19 cellular contexts compared by ENCODE assay signal in genomic region chr2:1227289-1227900, GRCh38.
DNase-seq lines count a peak whose midpoint lies in the region; ATAC-seq and TF ChIP-seq lines count a peak whose summit lies in the region.
"Had no signal": no experiment of that assay in that cellular context is flagged by ENCODE, and none has a peak within 500 bp of the region (broad histone marks: within the 10 kb centered on the region; RNA-seq: fewer than 3 reads in every experiment).

No MANE protein-coding gene starts in this region.

- no peaks in the 10 kb centered on the region for H3K4me1 Mint-ChIP-seq in stimulated activated effector memory CD8-positive, alpha-beta T cell treated with anti-CD3 and anti-CD28 coated beads, Interleukin-12 subunit alpha, Interleukin-12 subunit beta, amount 100 ng/mL, for 72 hours
- H3K4me1 Mint-ChIP-seq: activated CD8-positive, alpha-beta memory T cell treated with anti-CD3 and anti-CD28 coated beads, Interleukin-2, amount 10 ng/mL, durations not matched to agents 7 days and 5 days; memory B cell had no signal

- WGBS in SK-N-SH (ENCODE audit: low lambda C conversion rate): 51% methylated on average over 15 of the region's 19 CpGs

- no peak for TF ChIP-seq EP300 in SK-N-SH (IDR thresholded peaks at IDR 0.05; ENCODE audit: borderline replicate concordance in 1 of 2, low read depth in 1 of 2, low read length in 1 of 2)

- H3K27ac Mint-ChIP-seq in stimulated activated effector memory CD8-positive, alpha-beta T cell treated with anti-CD3 and anti-CD28 coated beads, Interleukin-12 subunit alpha, Interleukin-12 subunit beta, amount 100 ng/mL, for 72 hours: no peak overlapping the region
- H3K27ac Mint-ChIP-seq: activated CD8-positive, alpha-beta memory T cell treated with anti-CD3 and anti-CD28 coated beads, Interleukin-2, amount 10 ng/mL, durations not matched to agents 7 days and 5 days; dendritic cell treated with granulocyte-macrophage colony-stimulating factor and Interleukin-4, amounts not matched to agents 40 ng/mL and 50 ng/mL, for 4 days; memory B cell had no signal

- no peaks in the 10 kb centered on the region for H3K9me3 Mint-ChIP-seq in stimulated activated effector memory CD8-positive, alpha-beta T cell treated with anti-CD3 and anti-CD28 coated beads, Interleukin-12 subunit alpha, Interleukin-12 subunit beta, amount 100 ng/mL, for 72 hours
- H3K9me3 Mint-ChIP-seq: memory B cell had no signal

- in situ Hi-C loops in astrocyte of the spinal cord (cut with HindIII; ENCODE audit: low sequenced_read_pairs): no loop called here

- H3K27me3 ChIP-seq in SK-N-SH (ENCODE audit: insufficient read depth): no peaks in the 10 kb centered on the region
- H3K27me3 ChIP-seq: ovary, upper lobe of left lung had no signal

- no peaks in the 10 kb centered on the region for H3K9me2 ChIP-seq in SK-N-SH

- no peaks in the 10 kb centered on the region for H3F3A ChIP-seq in SK-N-SH (replicated peaks; ENCODE audit: insufficient read depth)

- no peaks in the 10 kb centered on the region for H3K36me3 Mint-ChIP-seq in stimulated activated effector memory CD8-positive, alpha-beta T cell treated with anti-CD3 and anti-CD28 coated beads, Interleukin-12 subunit alpha, Interleukin-12 subunit beta, amount 100 ng/mL, for 72 hours
- H3K36me3 Mint-ChIP-seq: activated CD8-positive, alpha-beta memory T cell treated with anti-CD3 and anti-CD28 coated beads, Interleukin-2, amount 10 ng/mL, durations not matched to agents 7 days and 5 days; memory B cell had no signal

- no peaks in the 10 kb centered on the region for H3K79me2 ChIP-seq in SK-N-SH (ENCODE audit: insufficient read depth)

- no peaks in the 10 kb centered on the region for H4K20me1 ChIP-seq in SK-N-SH (ENCODE audit: insufficient read depth)

- H3K9ac ChIP-seq in SK-N-SH: no peak overlapping the region

- no peak for TF ChIP-seq CTCF in astrocyte of the spinal cord (IDR thresholded peaks at IDR 0.05; ENCODE audit: low read depth, low read length)
- no peak for TF ChIP-seq CTCF in SK-N-SH (IDR thresholded peaks at IDR 0.05)

- TF ChIP-seq RAD21 in SK-N-SH (IDR thresholded peaks at IDR 0.05; ENCODE audit: low read length): no peak

- H3K36me3 ChIP-seq in SK-N-SH (replicated peaks in 1 of 2; ENCODE audit: control insufficient read depth in 1 of 2, insufficient read depth in 2 of 2, low read length in 1 of 2): no peaks in the 10 kb centered on the region
- H3K36me3 ChIP-seq: ovary, upper lobe of left lung had no signal

- CTCF ChIA-PET in SK-N-SH (lab: Yijun Ruan, JAX): interaction anchor here (1.1 to 1.7 kb wide), 8 partner anchors 10 to 591 kb away, joined by 3 to 8 read pairs (median 4); no protein-coding TSS in a partner anchor

- H3K4me2 ChIP-seq in SK-N-SH: no peak overlapping the region

- peak; percentile 64 for DNase-seq in NCI-H2107 treated with DMSO at 0.1 percent for 48 hours (lab: John Stamatoyannopoulos, UW; ENCODE audit: unreplicated experiment)
- no peak for DNase-seq in NCI-H2107 (lab: John Stamatoyannopoulos, UW)
- peak; percentile 80 for DNase-seq in NCI-H1436 treated with DMSO at 0.1 percent for 48 hours (lab: John Stamatoyannopoulos, UW)
- DNase-seq in astrocyte of the spinal cord (ENCODE audit: low read depth, low spot score): peak; percentile 18
- DNase-seq in stimulated activated effector memory CD8-positive, alpha-beta T cell treated with anti-CD3 and anti-CD28 coated beads, Interleukin-12 subunit alpha, Interleukin-12 subunit beta, amount 100 ng/mL, for 72 hours (ENCODE audit: low spot score in 2 of 2): no peak
- DNase-seq in SK-N-SH: no peak
- no peak for DNase-seq in stimulated activated CD4-positive, alpha-beta T cell treated with anti-CD3 and anti-CD28 coated beads, Interleukin-4, amount 100 ng/mL, for 4 hours
- no peak for DNase-seq in substantia nigra (lab: John Stamatoyannopoulos, UW)
- DNase-seq: activated CD4-positive, alpha-beta T cell treated with anti-CD3 and anti-CD28 coated beads for 4 hours; activated CD8-positive, alpha-beta memory T cell treated with anti-CD3 and anti-CD28 coated beads, Interleukin-2, amount 10 ng/mL, durations not matched to agents 7 days and 5 days; activated effector memory CD4-positive, alpha-beta T cell treated with Interleukin-2 at 50 U/mL for 16 hours; GDM1; hippocampal formation; NCI-H1930; ovary; stimulated activated naive CD8-positive, alpha-beta T cell treated with anti-CD3 and anti-CD28 coated beads, Interleukin-15, Interleukin-2, amounts not matched to agents 100 U/mL and 50 U/mL, for 24 hours had no signal

- POLR2A ChIA-PET in SK-N-SH (lab: Yijun Ruan, JAX): no interaction called here

- no peak overlapping the region for H3K4me3 Mint-ChIP-seq in stimulated activated effector memory CD8-positive, alpha-beta T cell treated with anti-CD3 and anti-CD28 coated beads, Interleukin-12 subunit alpha, Interleukin-12 subunit beta, amount 100 ng/mL, for 72 hours
- H3K4me3 Mint-ChIP-seq: activated CD8-positive, alpha-beta memory T cell treated with anti-CD3 and anti-CD28 coated beads, Interleukin-2, amount 10 ng/mL, durations not matched to agents 7 days and 5 days; dendritic cell treated with granulocyte-macrophage colony-stimulating factor and Interleukin-4, amounts not matched to agents 40 ng/mL and 50 ng/mL, for 4 days; memory B cell had no signal

- no peak overlapping the region for H3K4me3 ChIP-seq in astrocyte of the spinal cord (ENCODE audit: low read depth, low read length)
- no peak overlapping the region for H3K4me3 ChIP-seq in SK-N-SH (ENCODE audit: low read depth in 2 of 2, low read length in 1 of 2)
- H3K4me3 ChIP-seq: ovary, upper lobe of left lung had no signal

- H3K9me3 ChIP-seq in SK-N-SH: no peaks in the 10 kb centered on the region; the same call in 1 of the 2 replicates
- H3K9me3 ChIP-seq: ovary, upper lobe of left lung had no signal

- H3K27ac ChIP-seq in SK-N-SH (ENCODE audit: low read depth in 2 of 2, low read length in 1 of 2): no peak overlapping the region
- no peak overlapping the region for H3K27ac ChIP-seq in substantia nigra (ENCODE audit: low read depth, low read length, poor library complexity, severe bottlenecking)
- H3K27ac ChIP-seq: ovary had no signal

- peak; percentile 39 for ATAC-seq in stimulated activated effector memory CD8-positive, alpha-beta T cell treated with anti-CD3 and anti-CD28 coated beads, Interleukin-12 subunit alpha, Interleukin-12 subunit beta, amount 100 ng/mL, for 72 hours
- ATAC-seq: activated CD8-positive, alpha-beta memory T cell treated with anti-CD3 and anti-CD28 coated beads, Interleukin-2, amount 10 ng/mL, durations not matched to agents 7 days and 5 days; stimulated activated naive CD8-positive, alpha-beta T cell treated with anti-CD3 and anti-CD28 coated beads, Interleukin-15, Interleukin-2, amounts not matched to agents 100 U/mL and 50 U/mL, for 24 hours had no signal

- H3K4me1 ChIP-seq in SK-N-SH (ENCODE audit: control insufficient read depth in 1 of 2, insufficient read depth in 2 of 2, low read depth in 1 of 2, low read length in 1 of 2): peaks cover 0 to 4% of the 10 kb centered on the region in 2 experiments; a peak in 1 of 4 replicates
- H3K4me1 ChIP-seq: upper lobe of left lung had no signal

- no peak overlapping the region for H2AFZ ChIP-seq in SK-N-SH (ENCODE audit: low read depth)

TF ChIP-seq in SK-N-SH, 30 proteins besides CTCF, POLR2A, EP300 and RAD21:
- TF ChIP-seq POLR2AphosphoS5 (IDR thresholded peaks at IDR 0.05; ENCODE audit: low read depth, low read length) (no peak), GABPA (IDR thresholded peaks at IDR 0.05; ENCODE audit: low read depth) (no peak), NRF1 (IDR thresholded peaks at IDR 0.05; ENCODE audit: low read depth, low read length) (no peak), JUND (IDR thresholded peaks at IDR 0.05) (no peak)

Comparison
In these comparisons a context has a peak if more than half of its experiments do, and no peak if none do; other contexts are left out.
1. DNase-seq: peak in NCI-H2107 treated with DMSO at 0.1 percent for 48 hours (single experiment), NCI-H1436 treated with DMSO at 0.1 percent for 48 hours (single experiment) and astrocyte of the spinal cord (single experiment); none in NCI-H2107 (single experiment), stimulated activated effector memory CD8-positive, alpha-beta T cell treated with anti-CD3 and anti-CD28 coated beads, Interleukin-12 subunit alpha, Interleukin-12 subunit beta, amount 100 ng/mL, for 72 hours (0 of 2), SK-N-SH (single experiment), stimulated activated CD4-positive, alpha-beta T cell treated with anti-CD3 and anti-CD28 coated beads, Interleukin-4, amount 100 ng/mL, for 4 hours (0 of 2) and substantia nigra (0 of 49).